In the genomic region with DNA sequence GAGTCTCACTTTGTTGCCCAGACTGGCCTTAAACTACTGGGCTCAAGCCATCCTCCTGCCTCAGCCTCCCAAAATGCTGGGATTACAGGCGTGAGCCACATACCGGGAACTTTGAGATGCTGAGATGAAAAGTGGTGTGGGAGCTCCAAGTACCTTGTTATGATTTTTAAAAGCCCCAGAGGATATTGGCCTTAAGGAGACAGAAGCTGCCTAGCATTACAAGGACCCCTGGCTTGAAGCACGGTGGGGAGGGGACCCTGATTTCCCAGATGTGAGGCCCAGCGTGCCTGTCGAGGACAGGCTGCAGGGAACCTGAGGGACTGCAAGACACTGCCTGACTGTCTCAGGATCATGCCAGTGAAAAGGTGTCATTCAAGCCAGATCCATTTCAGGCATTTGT, we compare ENCODE assay signal across 35 cellular contexts.
"Had no signal": no experiment of that assay in that cellular context is flagged by ENCODE, and none has a peak within 500 bp of the region (broad histone marks: within the 10 kb centered on the region; RNA-seq: fewer than 3 reads in every experiment).

No MANE protein-coding gene starts in this region.

- H3K27me3 Mint-ChIP-seq: activated B cell treated with CpG ODN at 0.5 μM for 24 hours; activated CD4-positive, alpha-beta memory T cell treated with anti-CD3 and anti-CD28 coated beads for 36 hours; activated CD4-positive, alpha-beta T cell treated with anti-CD3 and anti-CD28 coated beads, Interleukin-2, amount 10 ng/mL, durations not matched to agents 24 days and 14 days; activated CD8-positive, alpha-beta T cell treated with anti-CD3 and anti-CD28 coated beads for 36 hours; activated naive CD8-positive, alpha-beta T cell treated with anti-CD3 and anti-CD28 coated beads for 36 hours; activated T-helper 17 cell treated with anti-CD3 and anti-CD28 coated beads, Interleukin-2, amount 50 U/mL, for 72 hours had no signal

- H3K4me3 ChIP-seq: adrenal gland, body of pancreas, breast epithelium had no signal

- H3K27ac ChIP-seq: adrenal gland, body of pancreas, brain microvascular endothelial cell, breast epithelium, VCaP had no signal

- H3K9me3 Mint-ChIP-seq: activated B cell treated with CpG ODN at 0.5 μM for 24 hours; activated CD4-positive, alpha-beta memory T cell treated with anti-CD3 and anti-CD28 coated beads for 36 hours; activated CD4-positive, alpha-beta T cell treated with anti-CD3 and anti-CD28 coated beads, Interleukin-2, amount 10 ng/mL, durations not matched to agents 24 days and 14 days; activated CD8-positive, alpha-beta T cell treated with anti-CD3 and anti-CD28 coated beads for 36 hours; activated naive CD4-positive, alpha-beta T cell treated with anti-CD3 and anti-CD28 coated beads for 36 hours; activated naive CD4-positive, alpha-beta T cell treated with anti-CD3 and anti-CD28 coated beads, Interleukin-2, amount 50 U/mL, for 72 hours; activated naive CD8-positive, alpha-beta T cell treated with anti-CD3 and anti-CD28 coated beads for 36 hours; activated T-cell treated with anti-CD3 and anti-CD28 coated beads, Interleukin-2, amount 50 U/mL, for 4 hours; activated T-cell treated with anti-CD3 and anti-CD28 coated beads, Interleukin-2, amount 50 U/mL, for 72 hours; activated T-helper 1 cell treated with anti-CD3 and anti-CD28 coated beads, Interleukin-12 subunit alpha, Interleukin-12 subunit beta, Interleukin-2, Interleukin-4 antibody, amounts not matched to agents 30 ng/mL and 10 ng/mL and 1 ng/mL, durations not matched to agents 14 hours and 24 hours and 36 hours; activated T-helper 17 cell treated with anti-CD3 and anti-CD28 coated beads, Interleukin-2, amount 50 U/mL, for 72 hours; T-helper 1 cell treated with Interleukin-12 subunit alpha and Interleukin-12 subunit beta and Interleukin-4 antibody, amounts not matched to agents 30 μg/mL and 1 μg/mL, for 36 hours; T-helper 2 cell treated with Interferon-gamma antibody and Interleukin-4, amounts not matched to agents 5 μg/mL and 100 μg/mL, for 36 hours had no signal

- ATAC-seq: activated CD8-positive, alpha-beta T cell treated with anti-CD3 and anti-CD28 coated beads for 36 hours; activated naive CD4-positive, alpha-beta T cell treated with anti-CD3 and anti-CD28 coated beads, Interleukin-2, amount 50 U/mL, for 72 hours; activated T-cell treated with anti-CD3 and anti-CD28 coated beads, Interleukin-2, amount 50 U/mL, for 4 hours; activated T-cell treated with anti-CD3 and anti-CD28 coated beads, Interleukin-2, amount 50 U/mL, for 72 hours; activated T-helper 17 cell treated with anti-CD3 and anti-CD28 coated beads, Interleukin-2, amount 50 U/mL, for 72 hours; body of pancreas had no signal

- H3K36me3 Mint-ChIP-seq: activated CD4-positive, alpha-beta memory T cell treated with anti-CD3 and anti-CD28 coated beads for 36 hours; activated naive CD4-positive, alpha-beta T cell treated with anti-CD3 and anti-CD28 coated beads, Interleukin-2, amount 50 U/mL, for 72 hours; activated naive CD8-positive, alpha-beta T cell treated with anti-CD3 and anti-CD28 coated beads for 36 hours had no signal

- H3K9me3 ChIP-seq: adrenal gland, body of pancreas, breast epithelium had no signal

- DNase-seq: activated B cell treated with CpG ODN at 0.5 μM for 24 hours; activated CD4-positive, alpha-beta memory T cell treated with anti-CD3 and anti-CD28 coated beads for 36 hours; activated CD4-positive, alpha-beta T cell treated with anti-CD3 and anti-CD28 coated beads for 4 hours; activated CD4-positive, alpha-beta T cell treated with anti-CD3 and anti-CD28 coated beads, Interleukin-2, amount 10 ng/mL, durations not matched to agents 24 days and 14 days; activated CD4-positive, alpha-beta T cell treated with anti-CD3 and anti-CD28 coated beads, Interleukin-2, amount 50 U/mL, for 1 hour; activated CD4-positive, alpha-beta T cell treated with anti-CD3 and anti-CD28 coated beads, Interleukin-2, amount 50 U/mL, for 4 hours; activated CD4-positive, CD25-positive, alpha-beta regulatory T cell treated with anti-CD3 and anti-CD28 coated beads, Interleukin-2, amount 50 U/mL, for 72 hours; activated CD8-positive, alpha-beta memory T cell treated with anti-CD3 and anti-CD28 coated beads, Interleukin-2, amount 50 U/mL, for 4 hours; activated CD8-positive, alpha-beta T cell treated with anti-CD3 and anti-CD28 coated beads for 36 hours; activated effector memory CD4-positive, alpha-beta T cell treated with anti-CD3 and anti-CD28 coated beads, Interleukin-2, amount 50 U/mL, for 16 hours; activated gamma-delta T cell treated with Interleukin-2 at 50 U/mL for 16 hours; activated naive CD4-positive, alpha-beta T cell; activated naive CD4-positive, alpha-beta T cell treated with anti-CD3 and anti-CD28 coated beads for 36 hours; activated naive CD4-positive, alpha-beta T cell treated with anti-CD3 and anti-CD28 coated beads, Interleukin-2, amount 50 U/mL, for 16 hours; activated naive CD8-positive, alpha-beta T cell treated with anti-CD3 and anti-CD28 coated beads for 36 hours; activated T-cell treated with anti-CD3 and anti-CD28 coated beads for 4 hours; activated T-cell treated with anti-CD3 and anti-CD28 coated beads, Interleukin-2, amount 50 U/mL, for 1 hour; activated T-cell treated with anti-CD3 and anti-CD28 coated beads, Interleukin-2, amount 50 U/mL, for 4 hours; activated T-cell treated with anti-CD3 and anti-CD28 coated beads, Interleukin-2, amount 50 U/mL, for 72 hours; amniotic stem cell; aorta; body of pancreas; brain microvascular endothelial cell; central memory CD4-positive, alpha-beta T cell; T-helper 1 cell; T-helper 2 cell; T-helper 9 cell had no signal

- H3K27me3 ChIP-seq: adrenal gland, body of pancreas, brain microvascular endothelial cell, breast epithelium had no signal

- H3K27ac Mint-ChIP-seq: activated B cell treated with CpG ODN at 0.5 μM for 24 hours; activated CD4-positive, alpha-beta memory T cell treated with anti-CD3 and anti-CD28 coated beads for 36 hours; activated CD4-positive, alpha-beta T cell treated with anti-CD3 and anti-CD28 coated beads, Interleukin-2, amount 10 ng/mL, durations not matched to agents 24 days and 14 days; activated CD8-positive, alpha-beta T cell treated with anti-CD3 and anti-CD28 coated beads for 36 hours; activated naive CD4-positive, alpha-beta T cell treated with anti-CD3 and anti-CD28 coated beads for 36 hours; activated naive CD4-positive, alpha-beta T cell treated with anti-CD3 and anti-CD28 coated beads, Interleukin-2, amount 50 U/mL, for 72 hours; activated naive CD8-positive, alpha-beta T cell treated with anti-CD3 and anti-CD28 coated beads for 36 hours; activated T-cell treated with anti-CD3 and anti-CD28 coated beads, Interleukin-2, amount 50 U/mL, for 72 hours; activated T-helper 1 cell treated with anti-CD3 and anti-CD28 coated beads, Interleukin-12 subunit alpha, Interleukin-12 subunit beta, Interleukin-2, Interleukin-4 antibody, amounts not matched to agents 30 ng/mL and 10 ng/mL and 1 ng/mL, durations not matched to agents 14 hours and 24 hours and 36 hours; activated T-helper 17 cell treated with anti-CD3 and anti-CD28 coated beads, Interleukin-2, amount 50 U/mL, for 72 hours; T-helper 1 cell treated with Interleukin-12 subunit alpha and Interleukin-12 subunit beta and Interleukin-4 antibody, amounts not matched to agents 30 μg/mL and 1 μg/mL, for 36 hours; T-helper 2 cell treated with Interferon-gamma antibody and Interleukin-4, amounts not matched to agents 5 μg/mL and 100 μg/mL, for 36 hours had no signal

- H3K4me3 Mint-ChIP-seq: activated B cell treated with CpG ODN at 0.5 μM for 24 hours; activated CD4-positive, alpha-beta memory T cell treated with anti-CD3 and anti-CD28 coated beads for 36 hours; activated CD4-positive, alpha-beta T cell treated with anti-CD3 and anti-CD28 coated beads, Interleukin-2, amount 10 ng/mL, durations not matched to agents 24 days and 14 days; activated CD8-positive, alpha-beta T cell treated with anti-CD3 and anti-CD28 coated beads for 36 hours; activated naive CD4-positive, alpha-beta T cell treated with anti-CD3 and anti-CD28 coated beads for 36 hours; activated naive CD8-positive, alpha-beta T cell treated with anti-CD3 and anti-CD28 coated beads for 36 hours; activated T-cell treated with anti-CD3 and anti-CD28 coated beads, Interleukin-2, amount 50 U/mL, for 4 hours; activated T-cell treated with anti-CD3 and anti-CD28 coated beads, Interleukin-2, amount 50 U/mL, for 72 hours; activated T-helper 1 cell treated with anti-CD3 and anti-CD28 coated beads, Interleukin-12 subunit alpha, Interleukin-12 subunit beta, Interleukin-2, Interleukin-4 antibody, amounts not matched to agents 30 ng/mL and 10 ng/mL and 1 ng/mL, durations not matched to agents 14 hours and 24 hours and 36 hours; activated T-helper 17 cell treated with anti-CD3 and anti-CD28 coated beads, Interleukin-2, amount 50 U/mL, for 72 hours; T-helper 1 cell treated with Interleukin-12 subunit alpha and Interleukin-12 subunit beta and Interleukin-4 antibody, amounts not matched to agents 30 μg/mL and 1 μg/mL, for 36 hours; T-helper 2 cell treated with Interferon-gamma antibody and Interleukin-4, amounts not matched to agents 5 μg/mL and 100 μg/mL, for 36 hours had no signal

- H3K4me1 ChIP-seq: adrenal gland, body of pancreas, breast epithelium had no signal

- H3K36me3 ChIP-seq: adrenal gland, brain microvascular endothelial cell, breast epithelium had no signal
